Comparison of ENCODE assay signal across 1 cellular context in genomic region chr17:35588196-35588920, GRCh38.
A peak's percentile ranks its signal among the peaks of the same experiment; 100 is the strongest.
TF ChIP-seq lines count a peak whose summit lies in the region.

No MANE protein-coding gene starts in this region.

TF ChIP-seq in K562, 482 proteins besides CTCF, POLR2A, EP300 and RAD21 (continues in another document):
- TF ChIP-seq PTBP1 (IDR thresholded peaks at IDR 0.05; ENCODE audit: low read depth, low read length) (no peak), E2F1 (CRISPR knock-in tag; IDR thresholded peaks at IDR 0.05) (no peak), JUND (IDR thresholded peaks at IDR 0.05; ENCODE audit: borderline replicate concordance, low read depth, low read length) (peak; percentile 73; the same call in 1 of the 2 replicates), JUND (tag; IDR thresholded peaks at IDR 0.05; ENCODE audit: borderline replicate concordance, low read depth, low read length) (peak; percentile 86), ZNF140 (CRISPR knock-in tag; IDR thresholded peaks at IDR 0.05) (no peak), NFRKB (IDR thresholded peaks at IDR 0.05; ENCODE audit: low read depth) (no peak), ZNF316 (IDR thresholded peaks at IDR 0.05) (peak; percentile 65), FOXJ2 (tag; IDR thresholded peaks at IDR 0.05) (no peak), FUS (optimal IDR thresholded peaks at IDR 0.05; ENCODE audit: low read depth, low read length) (no peak), HINFP (tag; conservative IDR thresholded peaks at IDR 0.05; ENCODE audit: low read depth) (no peak), OTX1 (CRISPR knock-in tag; IDR thresholded peaks at IDR 0.05) (no peak), ARHGAP35 (IDR thresholded peaks at IDR 0.05; ENCODE audit: partially characterized antibody) (no peak), MAFF (IDR thresholded peaks at IDR 0.05; ENCODE audit: low read length) (peak; percentile 30; the same call in 1 of the 2 replicates), THRAP3 (IDR thresholded peaks at IDR 0.05; ENCODE audit: borderline replicate concordance) (no peak), LCOR (CRISPR knock-in tag; IDR thresholded peaks at IDR 0.05) (no peak), HLTF (IDR thresholded peaks at IDR 0.05) (no peak), GATA2 (CRISPR knock-in tag; IDR thresholded peaks at IDR 0.05) (no peak), EP400 (IDR thresholded peaks at IDR 0.05) (peak; percentile 61), NR4A1 (CRISPR knock-in tag; IDR thresholded peaks at IDR 0.05) (no peak), NR4A1 (tag; IDR thresholded peaks at IDR 0.05) (peak; percentile 31; the same call in 1 of the 2 replicates), GATAD2B (IDR thresholded peaks at IDR 0.05; ENCODE audit: borderline replicate concordance) (no peak), IRF1 (CRISPR knock-in tag; IDR thresholded peaks at IDR 0.05; ENCODE audit: borderline replicate concordance) (no peak), POLR2H (tag; IDR thresholded peaks at IDR 0.05; ENCODE audit: low read depth) (peak; percentile 50; the same call in 1 of the 2 replicates), C11orf30 (IDR thresholded peaks at IDR 0.05; ENCODE audit: low read depth) (peak; percentile 72), ZNF785 (CRISPR knock-in tag; IDR thresholded peaks at IDR 0.05) (no peak), STAT5A (IDR thresholded peaks at IDR 0.05; ENCODE audit: borderline replicate concordance, low read length) (no peak), SMC3 (conservative IDR thresholded peaks at IDR 0.05; ENCODE audit: insufficient read depth, low read depth, low read length) (no peak), CREB3L1 (IDR thresholded peaks at IDR 0.05; ENCODE audit: borderline replicate concordance, low read depth) (no peak), ETV6 (IDR thresholded peaks at IDR 0.05; ENCODE audit: borderline replicate concordance in 1 of 2, low read depth in 2 of 2, low read length in 1 of 2) (no peak), ETV6 (CRISPR knock-in tag; IDR thresholded peaks at IDR 0.05; ENCODE audit: borderline replicate concordance) (no peak), ZBTB33 (CRISPR knock-in tag; IDR thresholded peaks at IDR 0.05) (no peak), SPI1 (IDR thresholded peaks at IDR 0.05; ENCODE audit: borderline replicate concordance, low read depth, low read length) (no peak), CBX8 (IDR thresholded peaks at IDR 0.05; ENCODE audit: borderline replicate concordance, extremely low read depth, low read depth, low read length, poor library complexity, severe bottlenecking) (no peak), ATF7 (IDR thresholded peaks at IDR 0.05) (0 out of 2 replicates have a peak, but pooled peaks have one; percentile 18), SMAD3 (CRISPR knock-in tag; conservative IDR thresholded peaks at IDR 0.05) (no peak), E2F3 (CRISPR knock-in tag; IDR thresholded peaks at IDR 0.05) (no peak), RBBP5 (IDR thresholded peaks at IDR 0.05; ENCODE audit: borderline replicate concordance, insufficient read depth, low read length, poor library complexity, severe bottlenecking) (no peak), ZNF354B (CRISPR knock-in tag; IDR thresholded peaks at IDR 0.05) (no peak), GTF2E2 (tag; IDR thresholded peaks at IDR 0.05) (no peak), RHOXF2B (CRISPR knock-in tag; conservative IDR thresholded peaks at IDR 0.05) (no peak), TBP (optimal IDR thresholded peaks at IDR 0.05; ENCODE audit: low read depth, low read length) (peak; percentile 47), ADNP (tag; IDR thresholded peaks at IDR 0.05) (no peak), CBFA2T2 (conservative IDR thresholded peaks at IDR 0.05) (no peak), ZBTB1 (CRISPR knock-in tag; IDR thresholded peaks at IDR 0.05; ENCODE audit: borderline replicate concordance, low read depth) (no peak), HMG20B (CRISPR knock-in tag; IDR thresholded peaks at IDR 0.05) (no peak), ZKSCAN8 (CRISPR knock-in tag; IDR thresholded peaks at IDR 0.05) (0 out of 2 replicates have a peak, but pooled peaks have one; percentile 5), ZNF699 (CRISPR knock-in tag; IDR thresholded peaks at IDR 0.05; ENCODE audit: insufficient replicate concordance) (no peak), RUNX1 (IDR thresholded peaks at IDR 0.05; ENCODE audit: low read depth) (no peak), ZNF165 (CRISPR knock-in tag; IDR thresholded peaks at IDR 0.05; ENCODE audit: borderline replicate concordance) (no peak), POLR3A (IDR thresholded peaks at IDR 0.05; ENCODE audit: borderline replicate concordance, extremely low read depth, insufficient read depth, insufficient read length) (no peak), KLF6 (CRISPR knock-in tag; IDR thresholded peaks at IDR 0.05; ENCODE audit: borderline replicate concordance) (no peak), ZNF512 (tag; IDR thresholded peaks at IDR 0.05) (peak; percentile 13; the same call in 1 of the 2 replicates), TAL1 (IDR thresholded peaks at IDR 0.05) (0 out of 2 replicates have a peak, but pooled peaks have one; percentile 6), ZNF263 (CRISPR knock-in tag; IDR thresholded peaks at IDR 0.05; ENCODE audit: borderline replicate concordance) (no peak), PHF8 (IDR thresholded peaks at IDR 0.05; ENCODE audit: borderline replicate concordance, low read length) (no peak), FOSL1 (tag; conservative IDR thresholded peaks at IDR 0.05) (peak; percentile 63), RBM25 (IDR thresholded peaks at IDR 0.05; ENCODE audit: low read depth, low read length, severe bottlenecking) (peak; percentile 7), PHB (CRISPR knock-in tag; IDR thresholded peaks at IDR 0.05) (no peak), HSF4 (CRISPR knock-in tag; IDR thresholded peaks at IDR 0.05; ENCODE audit: borderline replicate concordance) (no peak), SIN3B (IDR thresholded peaks at IDR 0.05; ENCODE audit: low read depth) (no peak), CHCHD3 (CRISPR knock-in tag; IDR thresholded peaks at IDR 0.05) (no peak), PRDM10 (IDR thresholded peaks at IDR 0.05; ENCODE audit: partially characterized antibody) (no peak), ZC3H4 (CRISPR knock-in tag; IDR thresholded peaks at IDR 0.05; ENCODE audit: borderline replicate concordance) (no peak), HDAC2 (IDR thresholded peaks at IDR 0.05) (no peak), PTRF (tag; IDR thresholded peaks at IDR 0.05) (no peak), ZNF3 (CRISPR knock-in tag; IDR thresholded peaks at IDR 0.05) (no peak), ZNF778 (CRISPR knock-in tag; IDR thresholded peaks at IDR 0.05) (no peak), NR2C2 (CRISPR knock-in tag; IDR thresholded peaks at IDR 0.05) (no peak), NR2C2 (tag; IDR thresholded peaks at IDR 0.05) (no peak), ATF6 (CRISPR knock-in tag; IDR thresholded peaks at IDR 0.05) (no peak)
